ENCODE assay signal across 1 cellular context in the genomic region with DNA sequence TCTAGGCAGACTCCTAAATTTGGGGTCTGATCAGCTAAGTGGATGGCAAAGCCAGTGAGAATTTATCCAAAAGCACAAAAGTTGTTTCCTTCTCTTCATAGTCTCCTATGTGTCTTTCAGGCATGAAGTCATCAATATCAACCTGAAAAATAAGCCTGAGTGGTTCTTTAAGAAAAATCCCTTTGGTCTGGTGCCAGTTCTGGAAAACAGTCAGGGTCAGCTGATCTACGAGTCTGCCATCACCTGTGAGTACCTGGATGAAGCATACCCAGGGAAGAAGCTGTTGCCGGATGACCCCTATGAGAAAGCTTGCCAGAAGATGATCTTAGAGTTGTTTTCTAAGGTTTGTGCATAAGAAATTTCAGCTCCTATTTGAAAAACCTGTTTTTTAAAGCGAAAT.
TF ChIP-seq lines count a peak whose summit lies in the region.

No MANE protein-coding gene starts in this region.

TF ChIP-seq in liver, 16 proteins besides CTCF, POLR2A, EP300 and RAD21 (continued from another document):
- TF ChIP-seq MAX (IDR thresholded peaks at IDR 0.05) (no peak), NR2F2 (IDR thresholded peaks at IDR 0.05) (no peak), TAF1 (conservative IDR thresholded peaks at IDR 0.05) (no peak), FOXA1 (IDR thresholded peaks at IDR 0.05) (no peak), SP1 (IDR thresholded peaks at IDR 0.05) (no peak), JUND (IDR thresholded peaks at IDR 0.05) (no peak), GABPA (IDR thresholded peaks at IDR 0.05 in 1 of 2, conservative IDR thresholded peaks at IDR 0.05 in 1 of 2) (no peak), ZBTB33 (IDR thresholded peaks at IDR 0.05) (no peak), HNF4G (IDR thresholded peaks at IDR 0.05) (no peak)
- TF ChIP-seq, protein P1, sequence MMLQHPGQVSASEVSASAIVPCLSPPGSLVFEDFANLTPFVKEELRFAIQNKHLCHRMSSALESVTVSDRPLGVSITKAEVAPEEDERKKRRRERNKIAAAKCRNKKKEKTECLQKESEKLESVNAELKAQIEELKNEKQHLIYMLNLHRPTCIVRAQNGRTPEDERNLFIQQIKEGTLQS (IDR thresholded peaks at IDR 0.05): no peak
